ENCODE assay signal across 13 cellular contexts in genomic region chr21:35232545-35233176, GRCh38.
A peak's percentile ranks its signal among the peaks of the same experiment; 100 is the strongest.
DNase-seq lines count a peak whose midpoint lies in the region; ATAC-seq and TF ChIP-seq lines count a peak whose summit lies in the region.
"Had no signal": no experiment of that assay in that cellular context is flagged by ENCODE, and none has a peak within 500 bp of the region (broad histone marks: within the 10 kb centered on the region; RNA-seq: fewer than 3 reads in every experiment).

No MANE protein-coding gene starts in this region.

- H2AFZ ChIP-seq in HCT116 (ENCODE audit: low read depth, low read length, poor library complexity, severe bottlenecking) = peak overlapping the region; percentile 25

- no TSS peak for BruUV-seq in HCT116 (replicated peaks; lab: Mats Ljungman, UMichigan)

- no peaks in the 10 kb centered on the region for H3K9me3 ChIP-seq in HCT116 (ENCODE audit: control insufficient read depth in 1 of 2, insufficient read depth in 1 of 2, low read depth in 1 of 2, low read length in 2 of 2)

- peak overlapping the region; percentile 61 for H3K4me2 ChIP-seq in HCT116 (ENCODE audit: low read length)

- RAD21 ChIA-PET in HCT116 (lab: Charles Lee; ENCODE audit: low non-redundant PET in 1 of 2, low total read pairs in 2 of 2, uncharacterized antibody in 2 of 2, unreplicated experiment in 2 of 2) = interaction anchor here in 1 of 2 experiments (1.2 kb wide), 1 partner anchor 24 kb away, joined by 3 read pairs; no protein-coding TSS in a partner anchor

- no peak for TF ChIP-seq POLR2A in HCT116 (IDR thresholded peaks at IDR 0.05; ENCODE audit: borderline replicate concordance, extremely low read depth, insufficient read depth, insufficient read length)

- H3K27ac ChIP-seq in HCT116 (ENCODE audit: low read depth, low read length) = peak overlapping the region; percentile 51; the same call in 1 of the 2 replicates

- no peak overlapping the region for H3K4me3 Mint-ChIP-seq in nephron progenitor cell
- H3K4me3 Mint-ChIP-seq: activated naive CD8-positive, alpha-beta T cell had no signal

- H3K4me1 ChIP-seq in HCT116 (ENCODE audit: control insufficient read depth in 1 of 2, insufficient read depth in 2 of 2, low read length in 2 of 2) = peaks cover 28 to 35% of the 10 kb centered on the region in 2 experiments

- intact Hi-C loops in HCT116 (cut with micrococcal nuclease) = no loop called here

- no peak overlapping the region for H3K27ac Mint-ChIP-seq in nephron progenitor cell
- H3K27ac Mint-ChIP-seq: activated naive CD8-positive, alpha-beta T cell had no signal

- H3K4me3 ChIP-seq in HCT116 (replicated peaks in 1 of 2; ENCODE audit: low read depth in 1 of 2, low read length in 2 of 2) (peak overlapping the region in 1 of 2 experiments; percentile 7; a peak in 1 of 4 replicates), fibroblast of mammary gland (ENCODE audit: control insufficient read depth, low read depth, low read length) (no peak overlapping the region)

- no peaks in the 10 kb centered on the region for H3K9me2 ChIP-seq in HCT116 (ENCODE audit: insufficient read depth)

- TF ChIP-seq RAD21 in HCT116 (IDR thresholded peaks at IDR 0.05; ENCODE audit: low read depth) = peak; percentile 22; the same call in 1 of the 2 replicates

- TF ChIP-seq CTCF in HCT116 (IDR thresholded peaks at IDR 0.05 in 2 of 3, conservative IDR thresholded peaks at IDR 0.05 in 1 of 3; ENCODE audit: borderline replicate concordance in 1 of 3, insufficient read depth in 1 of 3, low read depth in 2 of 3, low read length in 2 of 3) = no peak
- no peak for TF ChIP-seq CTCF in fibroblast of mammary gland (conservative IDR thresholded peaks at IDR 0.05; ENCODE audit: control insufficient read depth, insufficient read depth, low read depth, low read length)
- no peak for TF ChIP-seq CTCF in nephron progenitor cell (IDR thresholded peaks at IDR 0.05)

- H3K27me3 Mint-ChIP-seq in nephron progenitor cell (ENCODE audit: low read depth, poor library complexity) = peaks cover 4% of the 10 kb centered on the region
- H3K27me3 Mint-ChIP-seq: activated naive CD8-positive, alpha-beta T cell had no signal

- no peaks in the 10 kb centered on the region for H4K20me1 ChIP-seq in HCT116 (ENCODE audit: insufficient read depth)

- H3K4me1 Mint-ChIP-seq in nephron progenitor cell = peaks cover 10% of the 10 kb centered on the region

- DNase-seq in HCT116 (ENCODE audit: low read depth, low spot score) = peak; percentile 88
- DNase-seq in RPMI7951 (ENCODE audit: low read depth) = peak; percentile 94
- peak; percentile 88 for DNase-seq in fibroblast of mammary gland (ENCODE audit: low read depth)
- DNase-seq in renal cortical epithelial cell (ENCODE audit: low read depth) = peak; percentile 97
- DNase-seq in NCI-H187 (lab: John Stamatoyannopoulos, UW) = no peak
- no peak for DNase-seq in nephron progenitor cell
- DNase-seq: activated CD4-positive, alpha-beta T cell treated with anti-CD3 and anti-CD28 coated beads, Interleukin-2, amount 50 U/mL, for 4 hours; left colon; NCI-H187 treated with DMSO at 0.1 percent for 48 hours; SHP77 treated with DMSO at 0.1 percent for 48 hours had no signal

- H3K36me3 Mint-ChIP-seq in nephron progenitor cell (ENCODE audit: low read depth) = no peaks in the 10 kb centered on the region

- CTCF ChIA-PET in HCT116 (lab: Charles Lee) = no interaction called here

- no peaks in the 10 kb centered on the region for H3K79me2 ChIP-seq in HCT116 (ENCODE audit: insufficient read depth, low read length)

- H3K27me3 ChIP-seq in HCT116 (ENCODE audit: insufficient read depth, low read length) = no peaks in the 10 kb centered on the region

- H3K36me3 ChIP-seq in HCT116 (ENCODE audit: control insufficient read depth in 1 of 2, insufficient read depth in 2 of 2, low read length in 2 of 2) = no peaks in the 10 kb centered on the region

- H3K9me3 Mint-ChIP-seq in nephron progenitor cell = peaks cover 23% of the 10 kb centered on the region

- peak; percentile 94 for ATAC-seq in HCT116
- no peak for ATAC-seq in GM19351 (IDR thresholded peaks at IDR 0.05; ENCODE audit: unreplicated experiment)
- ATAC-seq in HG03442 (IDR thresholded peaks at IDR 0.05; ENCODE audit: unreplicated experiment) = no peak
- ATAC-seq: left colon had no signal

- H3K9ac ChIP-seq in HCT116 (ENCODE audit: low read length) = peak overlapping the region; percentile 10

- POLR2A ChIA-PET in HCT116 (lab: Charles Lee) = interaction anchor here (1.0 to 2.8 kb wide), 3 partner anchors 10 to 24 kb away, joined by 4 to 13 read pairs (median 5); no protein-coding TSS in a partner anchor

TF ChIP-seq in HCT116, 20 proteins besides CTCF, POLR2A, EP300 and RAD21:
- no peak for TF ChIP-seq REST (IDR thresholded peaks at IDR 0.05; ENCODE audit: low read depth)
- no peak for TF ChIP-seq EZH2 (IDR thresholded peaks at IDR 0.05)
- peak; percentile 82 for TF ChIP-seq SP1 (IDR thresholded peaks at IDR 0.05; ENCODE audit: low read depth)
- TF ChIP-seq MAX (IDR thresholded peaks at IDR 0.05) = peak; percentile 69
- no peak for TF ChIP-seq SIN3A (IDR thresholded peaks at IDR 0.05; ENCODE audit: low read depth)
- no peak for TF ChIP-seq YY1 (IDR thresholded peaks at IDR 0.05; ENCODE audit: extremely low read depth, insufficient replicate concordance, low read depth, low read length)
- TF ChIP-seq ATF3 (IDR thresholded peaks at IDR 0.05) = peak; percentile 30; the same call in 1 of the 2 replicates
- TF ChIP-seq TCF7L2 (IDR thresholded peaks at IDR 0.05; ENCODE audit: borderline replicate concordance, extremely low read depth, insufficient read depth, insufficient read length) = peak; percentile 78
- TF ChIP-seq ZNF274 (IDR thresholded peaks at IDR 0.05; ENCODE audit: low read depth, low read length) = no peak
- no peak for TF ChIP-seq EGR1 (IDR thresholded peaks at IDR 0.05; ENCODE audit: low read depth)
- TF ChIP-seq CEBPB (IDR thresholded peaks at IDR 0.05; ENCODE audit: low read depth) = no peak; the same call in 1 of the 2 replicates
- no peak for TF ChIP-seq EZH2phosphoT487 (IDR thresholded peaks at IDR 0.05; ENCODE audit: borderline replicate concordance)
- TF ChIP-seq ZBTB33 (IDR thresholded peaks at IDR 0.05; ENCODE audit: extremely low read depth, insufficient replicate concordance, low read length) = no peak
- TF ChIP-seq POLR2AphosphoS5 (IDR thresholded peaks at IDR 0.05; ENCODE audit: low read depth, low read length) = no peak
- peak; percentile 88 for TF ChIP-seq JUND (IDR thresholded peaks at IDR 0.05)
- peak; percentile 95 for TF ChIP-seq FOSL1 (IDR thresholded peaks at IDR 0.05; ENCODE audit: low read depth)
- TF ChIP-seq ELF1 (IDR thresholded peaks at IDR 0.05; ENCODE audit: borderline replicate concordance, low read depth) = no peak
- peak; percentile 60; the same call in 1 of the 2 replicates for TF ChIP-seq SRF (IDR thresholded peaks at IDR 0.05; ENCODE audit: low read depth)
- TF ChIP-seq CBX3 (IDR thresholded peaks at IDR 0.05; ENCODE audit: low read depth) = peak; percentile 45; the same call in 1 of the 2 replicates
- no peak for TF ChIP-seq ZFX (IDR thresholded peaks at IDR 0.05)

Comparison
In these comparisons a context has a peak if more than half of its experiments do, and no peak if none do; other contexts are left out.
1. DNase-seq: peak in HCT116 (single experiment), RPMI7951 (single experiment), fibroblast of mammary gland (single experiment) and renal cortical epithelial cell (single experiment); none in NCI-H187 (0 of 2) and nephron progenitor cell (single experiment).